ENCODE assay signal across 8 cellular contexts in genomic region chr2:190277234-190278112, GRCh38. TPM values are rescaled to one million over a fixed set of nuclear protein-coding genes. Genes with fewer than 3 reads are reported as not detected.
DNase-seq lines count a peak whose midpoint lies in the region; ATAC-seq and TF ChIP-seq lines count a peak whose summit lies in the region.

No MANE protein-coding gene starts in this region.

- H3K27me3 ChIP-seq in naive thymus-derived CD4-positive, alpha-beta T cell (ENCODE audit: control insufficient read depth in 2 of 2, insufficient read depth in 2 of 2, low read length in 2 of 2) = no peaks in the 10 kb centered on the region

- peak; percentile 45 for ATAC-seq in naive thymus-derived CD4-positive, alpha-beta T cell
- no peak for ATAC-seq in HG02763 (IDR thresholded peaks at IDR 0.05; ENCODE audit: unreplicated experiment)
- ATAC-seq in GM18519 (IDR thresholded peaks at IDR 0.05; ENCODE audit: low FRiP score, unreplicated experiment) = no peak
- no peak for ATAC-seq in HG02678 (IDR thresholded peaks at IDR 0.05; ENCODE audit: unreplicated experiment)

- no peaks in the 10 kb centered on the region for H3K4me1 ChIP-seq in naive thymus-derived CD4-positive, alpha-beta T cell (ENCODE audit: control insufficient read depth in 2 of 2, insufficient read depth in 2 of 2, low read length in 2 of 2)

- no peak overlapping the region for H3K4me3 Mint-ChIP-seq in naive thymus-derived CD4-positive, alpha-beta T cell

- TF ChIP-seq CTCF in C4-2B (conservative IDR thresholded peaks at IDR 0.05) (peak; percentile 69), GM13977 (IDR thresholded peaks at IDR 0.05; ENCODE audit: extremely low read depth, insufficient read depth, missing control alignments) (peak; percentile 51), coronary artery (IDR thresholded peaks at IDR 0.05) (peak; percentile 25)

- no peaks in the 10 kb centered on the region for H3K9me3 ChIP-seq in naive thymus-derived CD4-positive, alpha-beta T cell (ENCODE audit: control insufficient read depth in 2 of 3, low read length in 3 of 3)

- no peak overlapping the region for H3K4me3 ChIP-seq in coronary artery
- no peak overlapping the region for H3K4me3 ChIP-seq in naive thymus-derived CD4-positive, alpha-beta T cell (ENCODE audit: low read length)

- intact Hi-C loops in naive thymus-derived CD4-positive, alpha-beta T cell (cut with micrococcal nuclease) = loop anchor here (1.0 kb wide), 1 partner anchor 188 kb away; no protein-coding TSS in a partner anchor

- H3K36me3 ChIP-seq in naive thymus-derived CD4-positive, alpha-beta T cell (ENCODE audit: control insufficient read depth in 2 of 3, insufficient read depth in 3 of 3, low read length in 3 of 3) = peaks cover 0 to 11% (median 0%) of the 10 kb centered on the region in 3 experiments

- POLR2A ChIA-PET in naive thymus-derived CD4-positive, alpha-beta T cell (lab: Charles Lee) = no interaction called here

- H3K36me3 Mint-ChIP-seq in naive thymus-derived CD4-positive, alpha-beta T cell = peaks cover 6 to 71% (median 52%) of the 10 kb centered on the region in 5 donors

- H3K4me1 Mint-ChIP-seq in naive thymus-derived CD4-positive, alpha-beta T cell = peaks cover 0 to 10% (median 0%) of the 10 kb centered on the region in 7 donors

- peaks cover 0 to 1% (median 0%) of the 10 kb centered on the region in 11 donors for H3K9me3 Mint-ChIP-seq in naive thymus-derived CD4-positive, alpha-beta T cell

- in situ Hi-C loops in GM13977 (cut with MboI; ENCODE audit: low pct_unique_long_range_greater_than_20kb, low sequenced_read_pairs, unreplicated experiment) = loop anchor here (25.0 kb wide), 1 partner anchor 190 kb away; no protein-coding TSS in a partner anchor

- no peaks in the 10 kb centered on the region for H3K27me3 Mint-ChIP-seq in naive thymus-derived CD4-positive, alpha-beta T cell

- DNase-seq in GM13977 (ENCODE audit: low spot score) (no peak), NOMO-1 treated with DMSO at 0.1 percent for 48 hours (lab: John Stamatoyannopoulos, UW; ENCODE audit: unreplicated experiment) (peak; percentile 24), coronary artery (ENCODE audit: low spot score) (no peak)
- peak in 4 of 9 donors; percentile 5 to 18 (median 7) for DNase-seq in naive thymus-derived CD4-positive, alpha-beta T cell

- H3K27ac Mint-ChIP-seq in naive thymus-derived CD4-positive, alpha-beta T cell = no peak overlapping the region

- CTCF ChIA-PET in naive thymus-derived CD4-positive, alpha-beta T cell (lab: Charles Lee) = no interaction called here

- H3K27ac ChIP-seq in C4-2B (no peak overlapping the region), coronary artery (no peak overlapping the region)
- no peak overlapping the region for H3K27ac ChIP-seq in naive thymus-derived CD4-positive, alpha-beta T cell (ENCODE audit: low read depth, low read length)

RNA-seq across cellular contexts. Expression of gene HIBCH, which starts 42.2 kb away (rescaled TPM):
- total RNA-seq in naive thymus-derived CD4-positive, alpha-beta T cell = 10 to 100 TPM; 11.3 to 25.0 (median 21.6) TPM
- polyA plus RNA-seq in naive thymus-derived CD4-positive, alpha-beta T cell = 10 to 100 TPM; 23.9 to 25.1 TPM
